In the genomic region with DNA sequence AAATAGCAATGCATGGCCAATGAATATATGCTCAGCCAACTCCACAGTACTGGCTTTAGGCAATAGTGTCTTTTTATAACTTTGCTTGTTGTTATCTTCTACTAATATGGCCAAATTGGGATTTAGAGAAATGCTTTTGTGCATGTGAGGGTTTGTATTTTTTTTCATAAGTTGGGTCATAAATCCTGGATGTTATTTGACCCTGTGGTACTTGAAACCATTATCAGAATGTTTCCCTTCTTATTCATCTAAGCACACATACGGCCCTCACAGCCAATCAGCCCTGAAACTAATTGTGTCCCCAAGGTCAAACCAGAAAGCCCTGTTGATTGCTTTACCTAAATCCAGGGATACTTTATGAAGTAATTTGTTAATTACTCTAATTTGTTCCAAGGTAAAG, we compare ENCODE assay signal across 16 cellular contexts. TPM values are rescaled to one million over a fixed set of nuclear protein-coding genes. Genes with fewer than 3 reads are reported as not detected.
A peak's percentile ranks its signal among the peaks of the same experiment; 100 is the strongest.
DNase-seq lines count a peak whose midpoint lies in the region; ATAC-seq, FAIRE-seq and TF ChIP-seq lines count a peak whose summit lies in the region.
"Had no signal": no experiment of that assay in that cellular context is flagged by ENCODE, and none has a peak within 500 bp of the region (broad histone marks: within the 10 kb centered on the region; RNA-seq: fewer than 3 reads in every experiment).

No MANE protein-coding gene starts in this region.

- peak; percentile 66 for FAIRE-seq in colon (lab: Jason Lieb, UNC)
- FAIRE-seq: A204.1, H1 had no signal

- H3K4me3 Mint-ChIP-seq in nephron: no peak overlapping the region
- no peak overlapping the region for H3K4me3 Mint-ChIP-seq in activated CD8-positive, alpha-beta T cell treated with anti-CD3 and anti-CD28 coated beads for 36 hours
- H3K4me3 Mint-ChIP-seq in activated T-helper 1 cell treated with anti-CD3 and anti-CD28 coated beads, Interleukin-12 subunit alpha, Interleukin-12 subunit beta, Interleukin-2, Interleukin-4 antibody, amounts not matched to agents 30 ng/mL and 10 ng/mL and 1 ng/mL, durations not matched to agents 14 hours and 24 hours and 36 hours: no peak overlapping the region
- H3K4me3 Mint-ChIP-seq: CD8-positive, alpha-beta memory T cell; IgD-negative memory B cell had no signal

- CTCF ChIA-PET in activated CD8-positive, alpha-beta T cell treated with anti-CD3 and anti-CD28 coated beads for 36 hours (lab: Charles Lee): no interaction called here

- peak overlapping the region; percentile 48 to 87 (median 67) for H3K27ac Mint-ChIP-seq in nephron
- no peak overlapping the region for H3K27ac Mint-ChIP-seq in activated CD8-positive, alpha-beta T cell treated with anti-CD3 and anti-CD28 coated beads for 36 hours
- H3K27ac Mint-ChIP-seq in activated T-helper 1 cell treated with anti-CD3 and anti-CD28 coated beads, Interleukin-12 subunit alpha, Interleukin-12 subunit beta, Interleukin-2, Interleukin-4 antibody, amounts not matched to agents 30 ng/mL and 10 ng/mL and 1 ng/mL, durations not matched to agents 14 hours and 24 hours and 36 hours: no peak overlapping the region
- H3K27ac Mint-ChIP-seq: CD8-positive, alpha-beta memory T cell; IgD-negative memory B cell had no signal

- peaks cover 24% of the 10 kb centered on the region for H3K9me3 Mint-ChIP-seq in nephron
- H3K9me3 Mint-ChIP-seq in activated CD8-positive, alpha-beta T cell treated with anti-CD3 and anti-CD28 coated beads for 36 hours: peaks cover 1% of the 10 kb centered on the region
- peaks cover 13% of the 10 kb centered on the region for H3K9me3 Mint-ChIP-seq in activated T-helper 1 cell treated with anti-CD3 and anti-CD28 coated beads, Interleukin-12 subunit alpha, Interleukin-12 subunit beta, Interleukin-2, Interleukin-4 antibody, amounts not matched to agents 30 ng/mL and 10 ng/mL and 1 ng/mL, durations not matched to agents 14 hours and 24 hours and 36 hours
- H3K9me3 Mint-ChIP-seq: IgD-negative memory B cell had no signal

- DNase-seq in EH (ENCODE audit: low read depth) (peak; percentile 59), LHCN-M2 (ENCODE audit: low read depth) (peak; percentile 28), activated T-cell treated with anti-CD3 and anti-CD28 coated beads for 4 hours (no peak)
- no peak for DNase-seq in activated CD8-positive, alpha-beta T cell treated with anti-CD3 and anti-CD28 coated beads for 36 hours
- DNase-seq in activated T-helper 1 cell treated with anti-CD3 and anti-CD28 coated beads, Interleukin-12 subunit alpha, Interleukin-12 subunit beta, Interleukin-2, Interleukin-4 antibody, amounts not matched to agents 30 ng/mL and 10 ng/mL and 1 ng/mL, durations not matched to agents 14 hours and 24 hours and 36 hours (ENCODE audit: low spot score): no peak
- DNase-seq: AML-193; Caco-2; CD8-positive, alpha-beta memory T cell; DND-41; KG1 had no signal

- H3K36me3 Mint-ChIP-seq in nephron (ENCODE audit: low read depth): no peaks in the 10 kb centered on the region
- no peaks in the 10 kb centered on the region for H3K36me3 Mint-ChIP-seq in activated CD8-positive, alpha-beta T cell treated with anti-CD3 and anti-CD28 coated beads for 36 hours (ENCODE audit: low read depth)
- H3K36me3 Mint-ChIP-seq in activated T-helper 1 cell treated with anti-CD3 and anti-CD28 coated beads, Interleukin-12 subunit alpha, Interleukin-12 subunit beta, Interleukin-2, Interleukin-4 antibody, amounts not matched to agents 30 ng/mL and 10 ng/mL and 1 ng/mL, durations not matched to agents 14 hours and 24 hours and 36 hours (ENCODE audit: low read depth): peaks cover 2% of the 10 kb centered on the region

- ATAC-seq in GM18868 (IDR thresholded peaks at IDR 0.05; ENCODE audit: unreplicated experiment): no peak
- ATAC-seq in activated CD8-positive, alpha-beta T cell treated with anti-CD3 and anti-CD28 coated beads for 36 hours: no peak

- intact Hi-C loops in activated CD8-positive, alpha-beta T cell treated with anti-CD3 and anti-CD28 coated beads for 36 hours (cut with micrococcal nuclease): no loop called here
- intact Hi-C loops in activated T-helper 1 cell treated with anti-CD3 and anti-CD28 coated beads, Interleukin-12 subunit alpha, Interleukin-12 subunit beta, Interleukin-2, Interleukin-4 antibody, amounts not matched to agents 30 ng/mL and 10 ng/mL and 1 ng/mL, durations not matched to agents 14 hours and 24 hours and 36 hours (cut with micrococcal nuclease): no loop called here

- POLR2A ChIA-PET in activated CD8-positive, alpha-beta T cell treated with anti-CD3 and anti-CD28 coated beads for 36 hours (lab: Charles Lee): no interaction called here

- no peak for TF ChIP-seq CTCF in nephron (IDR thresholded peaks at IDR 0.05; ENCODE audit: unreplicated experiment in 3 of 3)
- TF ChIP-seq CTCF in activated CD8-positive, alpha-beta T cell treated with anti-CD3 and anti-CD28 coated beads for 36 hours (IDR thresholded peaks at IDR 0.05): no peak

- H3K27me3 Mint-ChIP-seq in nephron (ENCODE audit: low read depth): no peaks in the 10 kb centered on the region
- H3K27me3 Mint-ChIP-seq in activated CD8-positive, alpha-beta T cell treated with anti-CD3 and anti-CD28 coated beads for 36 hours: no peaks in the 10 kb centered on the region
- H3K27me3 Mint-ChIP-seq in activated T-helper 1 cell treated with anti-CD3 and anti-CD28 coated beads, Interleukin-12 subunit alpha, Interleukin-12 subunit beta, Interleukin-2, Interleukin-4 antibody, amounts not matched to agents 30 ng/mL and 10 ng/mL and 1 ng/mL, durations not matched to agents 14 hours and 24 hours and 36 hours (ENCODE audit: insufficient read depth): no peaks in the 10 kb centered on the region

- H3K4me1 Mint-ChIP-seq in nephron: peaks cover 24% of the 10 kb centered on the region
- no peaks in the 10 kb centered on the region for H3K4me1 Mint-ChIP-seq in activated CD8-positive, alpha-beta T cell treated with anti-CD3 and anti-CD28 coated beads for 36 hours (ENCODE audit: low read depth)
- no peaks in the 10 kb centered on the region for H3K4me1 Mint-ChIP-seq in activated T-helper 1 cell treated with anti-CD3 and anti-CD28 coated beads, Interleukin-12 subunit alpha, Interleukin-12 subunit beta, Interleukin-2, Interleukin-4 antibody, amounts not matched to agents 30 ng/mL and 10 ng/mL and 1 ng/mL, durations not matched to agents 14 hours and 24 hours and 36 hours (ENCODE audit: low read depth)
- H3K4me1 Mint-ChIP-seq: CD8-positive, alpha-beta memory T cell had no signal

RNA-seq across cellular contexts. Expression of gene LPAR4, which starts 35.1 kb away (rescaled TPM):
- 2.4 and 3.8 TPM in 2 replicates for total RNA-seq in LHCN-M2 (2014; rRNA removed)
- 1.6 TPM for polyA plus RNA-seq in LHCN-M2 (2012)
- not detected for total RNA-seq in activated CD8-positive, alpha-beta T cell treated with anti-CD3 and anti-CD28 coated beads for 36 hours
- not detected in 2 replicates for total RNA-seq in activated T-helper 1 cell treated with anti-CD3 and anti-CD28 coated beads, Interleukin-12 subunit alpha, Interleukin-12 subunit beta, Interleukin-2, Interleukin-4 antibody, amounts not matched to agents 30 ng/mL and 10 ng/mL and 1 ng/mL, durations not matched to agents 14 hours and 24 hours and 36 hours
- total RNA-seq: Caco-2; CD8-positive, alpha-beta memory T cell had no signal
- polyA plus RNA-seq: CD8-positive, alpha-beta memory T cell; IgD-negative memory B cell had no signal

RNA-seq across cellular contexts. Expression of gene RTL3, which starts 53.3 kb away (rescaled TPM):
- 0.06 and 0.29 TPM in 2 replicates for total RNA-seq in LHCN-M2 (2014; rRNA removed)
- 0.68 TPM for polyA plus RNA-seq in LHCN-M2 (2012)
- not detected for total RNA-seq in activated CD8-positive, alpha-beta T cell treated with anti-CD3 and anti-CD28 coated beads for 36 hours
- 0.07 TPM in 1 of 2 replicates, not detected in the other for total RNA-seq in activated T-helper 1 cell treated with anti-CD3 and anti-CD28 coated beads, Interleukin-12 subunit alpha, Interleukin-12 subunit beta, Interleukin-2, Interleukin-4 antibody, amounts not matched to agents 30 ng/mL and 10 ng/mL and 1 ng/mL, durations not matched to agents 14 hours and 24 hours and 36 hours
- total RNA-seq: Caco-2; CD8-positive, alpha-beta memory T cell; H1 had no signal
- polyA plus RNA-seq: CD8-positive, alpha-beta memory T cell; H1; IgD-negative memory B cell had no signal

Comparison
In these comparisons a context has a peak if more than half of its experiments do, and no peak if none do; other contexts are left out.
1. DNase-seq: peak in EH (single experiment) and LHCN-M2 (single experiment); none in activated T-cell treated with anti-CD3 and anti-CD28 coated beads for 4 hours (single experiment), activated CD8-positive, alpha-beta T cell treated with anti-CD3 and anti-CD28 coated beads for 36 hours (single experiment) and activated T-helper 1 cell treated with anti-CD3 and anti-CD28 coated beads, Interleukin-12 subunit alpha, Interleukin-12 subunit beta, Interleukin-2, Interleukin-4 antibody, amounts not matched to agents 30 ng/mL and 10 ng/mL and 1 ng/mL, durations not matched to agents 14 hours and 24 hours and 36 hours (single experiment).
2. H3K27ac Mint-ChIP-seq: peak in nephron (3 of 3); none in activated CD8-positive, alpha-beta T cell treated with anti-CD3 and anti-CD28 coated beads for 36 hours (single experiment) and activated T-helper 1 cell treated with anti-CD3 and anti-CD28 coated beads, Interleukin-12 subunit alpha, Interleukin-12 subunit beta, Interleukin-2, Interleukin-4 antibody, amounts not matched to agents 30 ng/mL and 10 ng/mL and 1 ng/mL, durations not matched to agents 14 hours and 24 hours and 36 hours (single experiment).